In genomic region chr5:124342027-124342471, GRCh38 we compare ENCODE assay signal across 12 cellular contexts.
DNase-seq lines count a peak whose midpoint lies in the region; ATAC-seq and TF ChIP-seq lines count a peak whose summit lies in the region.
"Had no signal": no experiment of that assay in that cellular context is flagged by ENCODE, and none has a peak within 500 bp of the region (broad histone marks: within the 10 kb centered on the region; RNA-seq: fewer than 3 reads in every experiment).

No MANE protein-coding gene starts in this region.

- TF ChIP-seq POLR2A in heart left ventricle (IDR thresholded peaks at IDR 0.05) (no peak), sigmoid colon (IDR thresholded peaks at IDR 0.05) (no peak)

- 16 to 28% (median 24%) methylated on average over 1 of the region's 1 CpG for WGBS in heart left ventricle, 4 donors
- WGBS in sigmoid colon, 2 donors: 70 to 85% methylated on average over 1 of the region's 1 CpG

- H3K27me3 ChIP-seq in heart left ventricle: no peaks in the 10 kb centered on the region
- H3K27me3 ChIP-seq in sigmoid colon: no peaks in the 10 kb centered on the region

- TF ChIP-seq CTCF in heart left ventricle (IDR thresholded peaks at IDR 0.05) (no peak), sigmoid colon (IDR thresholded peaks at IDR 0.05) (no peak)

- DNase-seq in G401 (ENCODE audit: low spot score) (peak; percentile 94), astrocyte of the hippocampus (ENCODE audit: low read depth, low spot score) (peak; percentile 88), heart left ventricle (peak in 3 of 5 donors; percentile 30 to 47 (median 39)), sigmoid colon (peak; percentile 62), GDM1 (lab: John Stamatoyannopoulos, UW) (no peak)
- no peak for DNase-seq in stimulated activated CD4-positive, alpha-beta T cell treated with anti-CD3 and anti-CD28 coated beads, Interleukin-2, amount 100 ng/mL, for 24 hours
- DNase-seq in activated CD4-positive, alpha-beta T cell treated with anti-CD3 and anti-CD28 coated beads for 48 hours: no peak
- DNase-seq: activated gamma-delta T cell; CD8-positive, alpha-beta memory T cell; NCI-H82 had no signal

- H3K9me3 ChIP-seq in heart left ventricle: no peaks in the 10 kb centered on the region
- H3K9me3 ChIP-seq in sigmoid colon: no peaks in the 10 kb centered on the region

- in situ Hi-C loops in G401 (cut with HindIII; ENCODE audit: low sequenced_read_pairs): no loop called here

- H3K36me3 ChIP-seq in heart left ventricle (no peaks in the 10 kb centered on the region), sigmoid colon (no peaks in the 10 kb centered on the region)

- H3K27ac ChIP-seq in heart left ventricle: peak overlapping the region in 8 of 12 donors; percentile 3 to 57 (median 32)
- H3K27ac ChIP-seq in sigmoid colon: peak overlapping the region in 3 of 4 donors; percentile 40 to 53 (median 52)

- peaks cover 4 to 36% (median 23%) of the 10 kb centered on the region in 12 donors for H3K4me1 ChIP-seq in heart left ventricle
- peaks cover 0 to 38% (median 32%) of the 10 kb centered on the region in 4 donors for H3K4me1 ChIP-seq in sigmoid colon

- intact Hi-C loops in heart left ventricle (cut with DNase I) (loop anchor here in 2 of 10 donors (5.0 to 10.0 kb wide), 2 partner anchors 403 to 405 kb away; partner anchors contain the start of gene ZNF608 (in 2 of the 2)), sigmoid colon (cut with DNase I) (no loop called here)

- TF ChIP-seq EP300 in sigmoid colon (IDR thresholded peaks at IDR 0.05): no peak

- ATAC-seq in heart left ventricle (peak in 3 of 4 donors; percentile 63 to 77 (median 75)), HG02759 (IDR thresholded peaks at IDR 0.05; ENCODE audit: unreplicated experiment) (no peak)
- ATAC-seq: activated CD4-positive, CD25-positive, alpha-beta regulatory T cell treated with anti-CD3 and anti-CD28 coated beads, Interleukin-2, amount 50 U/mL, for 24 hours had no signal

- H3K4me3 ChIP-seq in heart left ventricle (no peak overlapping the region), sigmoid colon (no peak overlapping the region)

Comparison
In these comparisons a context has a peak if more than half of its experiments do, and no peak if none do; other contexts are left out.
1. DNase-seq: peak in G401 (single experiment), astrocyte of the hippocampus (single experiment), heart left ventricle (3 of 5) and sigmoid colon (single experiment); none in GDM1 (single experiment), stimulated activated CD4-positive, alpha-beta T cell treated with anti-CD3 and anti-CD28 coated beads, Interleukin-2, amount 100 ng/mL, for 24 hours (0 of 2) and activated CD4-positive, alpha-beta T cell treated with anti-CD3 and anti-CD28 coated beads for 48 hours (single experiment).